7 cellular contexts compared by ENCODE assay signal in genomic region chr13:40026174-40026585, GRCh38.
DNase-seq lines count a peak whose midpoint lies in the region; ATAC-seq and TF ChIP-seq lines count a peak whose summit lies in the region.

No MANE protein-coding gene starts in this region.

- H4K20me1 ChIP-seq in hepatocyte (ENCODE audit: insufficient read depth, poor library complexity, severe bottlenecking), result no peaks in the 10 kb centered on the region

- H3K27ac ChIP-seq in hepatocyte, result no peak overlapping the region

- peaks cover 5% of the 10 kb centered on the region for H3K9me3 Mint-ChIP-seq in activated naive CD4-positive, alpha-beta T cell treated with anti-CD3 and anti-CD28 coated beads, Interleukin-2, amount 50 U/mL, for 24 hours
- H3K9me3 Mint-ChIP-seq in stimulated activated naive B cell treated with anti-CD40 and anti-IgM and Interleukin-4, amounts not matched to agents 10 μg/mL and 1 μg/mL and 100 μg/mL, for 72 hours, result peaks cover 3 to 4% of the 10 kb centered on the region in 2 donors

- no peaks in the 10 kb centered on the region for H3K9me3 ChIP-seq in hepatocyte (ENCODE audit: low read depth)

- H3K36me3 ChIP-seq in hepatocyte (replicated peaks; ENCODE audit: insufficient read depth, low read depth), result no peaks in the 10 kb centered on the region

- H3K4me1 Mint-ChIP-seq in activated naive CD4-positive, alpha-beta T cell treated with anti-CD3 and anti-CD28 coated beads, Interleukin-2, amount 50 U/mL, for 24 hours, result peaks cover 43% of the 10 kb centered on the region
- H3K4me1 Mint-ChIP-seq in stimulated activated naive B cell treated with anti-CD40 and anti-IgM and Interleukin-4, amounts not matched to agents 10 μg/mL and 1 μg/mL and 100 μg/mL, for 72 hours, result peaks cover 34 to 59% of the 10 kb centered on the region in 2 donors

- no peaks in the 10 kb centered on the region for H3K4me1 ChIP-seq in hepatocyte (ENCODE audit: insufficient read depth)

- H3K27me3 Mint-ChIP-seq in activated naive CD4-positive, alpha-beta T cell treated with anti-CD3 and anti-CD28 coated beads, Interleukin-2, amount 50 U/mL, for 24 hours, result no peaks in the 10 kb centered on the region
- H3K27me3 Mint-ChIP-seq in stimulated activated naive B cell treated with anti-CD40 and anti-IgM and Interleukin-4, amounts not matched to agents 10 μg/mL and 1 μg/mL and 100 μg/mL, for 72 hours, result no peaks in the 10 kb centered on the region

- no peaks in the 10 kb centered on the region for H3K79me2 ChIP-seq in hepatocyte

- H3K4me3 ChIP-seq in hepatocyte, result no peak overlapping the region

- H3K27ac Mint-ChIP-seq in activated naive CD4-positive, alpha-beta T cell treated with anti-CD3 and anti-CD28 coated beads, Interleukin-2, amount 50 U/mL, for 24 hours, result peak overlapping the region; percentile 85
- H3K27ac Mint-ChIP-seq in stimulated activated naive B cell treated with anti-CD40 and anti-IgM and Interleukin-4, amounts not matched to agents 10 μg/mL and 1 μg/mL and 100 μg/mL, for 72 hours, result peak overlapping the region; percentile 80

- no peak overlapping the region for H3K4me2 ChIP-seq in hepatocyte

- peak overlapping the region; percentile 70 for H3K4me3 Mint-ChIP-seq in activated naive CD4-positive, alpha-beta T cell treated with anti-CD3 and anti-CD28 coated beads, Interleukin-2, amount 50 U/mL, for 24 hours
- peak overlapping the region; percentile 22 to 39 for H3K4me3 Mint-ChIP-seq in stimulated activated naive B cell treated with anti-CD40 and anti-IgM and Interleukin-4, amounts not matched to agents 10 μg/mL and 1 μg/mL and 100 μg/mL, for 72 hours

- no peaks in the 10 kb centered on the region for H3K9me2 ChIP-seq in hepatocyte (replicated peaks; ENCODE audit: insufficient read depth)

- no peak for TF ChIP-seq CTCF in hepatocyte (IDR thresholded peaks at IDR 0.05; ENCODE audit: poor library complexity)

- no peak overlapping the region for H2AFZ ChIP-seq in hepatocyte

- 83% methylated on average over 5 of the region's 5 CpGs for WGBS in hepatocyte (ENCODE audit: low lambda C conversion rate, missing lambda C conversion rate)

- DNase-seq in stimulated activated naive B cell treated with anti-CD40 and anti-IgM and Interleukin-4, amounts not matched to agents 10 μg/mL and 1 μg/mL and 100 μg/mL, for 72 hours, result peak; percentile 81
- DNase-seq in hepatocyte (ENCODE audit: low spot score) (no peak), amniotic stem cell (lab: John Stamatoyannopoulos, UW) (no peak), cortex of kidney (lab: John Stamatoyannopoulos, UW) (no peak)

- no peaks in the 10 kb centered on the region for H3K27me3 ChIP-seq in hepatocyte

- peak; percentile 90 for ATAC-seq in GM21423 (IDR thresholded peaks at IDR 0.05; ENCODE audit: unreplicated experiment)
- peak; percentile 89 for ATAC-seq in HG03571 (IDR thresholded peaks at IDR 0.05; ENCODE audit: unreplicated experiment)
- peak; percentile 84 to 90 for ATAC-seq in stimulated activated naive B cell treated with anti-CD40 and anti-IgM and Interleukin-4, amounts not matched to agents 10 μg/mL and 1 μg/mL and 100 μg/mL, for 72 hours (replicated peaks)

- H3K36me3 Mint-ChIP-seq in activated naive CD4-positive, alpha-beta T cell treated with anti-CD3 and anti-CD28 coated beads, Interleukin-2, amount 50 U/mL, for 24 hours, result peaks cover 2% of the 10 kb centered on the region
- H3K36me3 Mint-ChIP-seq in stimulated activated naive B cell treated with anti-CD40 and anti-IgM and Interleukin-4, amounts not matched to agents 10 μg/mL and 1 μg/mL and 100 μg/mL, for 72 hours, result peaks cover 7 to 12% of the 10 kb centered on the region in 2 donors
